8 cellular contexts compared by ENCODE assay signal in the genomic region with DNA sequence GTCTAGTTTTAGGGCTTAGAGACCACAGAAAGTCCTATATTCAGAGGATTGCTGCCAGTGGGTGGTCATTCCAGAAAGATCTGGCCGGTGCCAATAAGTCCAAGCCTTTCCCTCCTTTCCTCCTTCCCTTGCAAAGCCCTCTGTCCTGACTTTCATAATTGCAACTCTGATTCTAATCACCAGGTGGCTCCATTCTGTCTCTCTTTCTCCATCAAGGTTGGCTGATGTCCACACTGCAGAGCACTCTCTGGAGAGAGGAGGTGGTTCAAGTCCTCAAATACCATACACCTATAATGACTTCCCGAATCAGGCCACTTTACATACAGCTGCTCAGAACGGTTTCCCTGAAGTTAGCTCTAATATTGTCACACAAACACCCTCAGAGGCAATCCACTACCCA. TPM values are rescaled to one million over a fixed set of nuclear protein-coding genes. Genes with fewer than 3 reads are reported as not detected.
DNase-seq lines count a peak whose midpoint lies in the region; ATAC-seq, FAIRE-seq and TF ChIP-seq lines count a peak whose summit lies in the region.

No MANE protein-coding gene starts in this region.

- H3K9me1 ChIP-seq in endothelial cell of umbilical vein (replicated peaks; ENCODE audit: control insufficient read depth, extremely low read depth, insufficient read depth, low read length) = no peaks in the 10 kb centered on the region

- H3K9ac ChIP-seq in endothelial cell of umbilical vein (replicated peaks; ENCODE audit: extremely low read depth, insufficient read depth, low read length) = no peak overlapping the region

- ATAC-seq in GM19351 (IDR thresholded peaks at IDR 0.05; ENCODE audit: unreplicated experiment) = peak; percentile 72
- ATAC-seq in HG03108 (IDR thresholded peaks at IDR 0.05; ENCODE audit: unreplicated experiment) = no peak

- dilution Hi-C loops in endothelial cell of umbilical vein (cut with MboI; ENCODE audit: extremely low pct_ligation_motif_present, low sequenced_read_pairs) = no loop called here

- H3K27me3 ChIP-seq in endothelial cell of umbilical vein (ENCODE audit: control insufficient read depth in 2 of 2, insufficient read depth in 2 of 2, low read length in 2 of 2) (no peaks in the 10 kb centered on the region), sigmoid colon (no peaks in the 10 kb centered on the region)

- H3K9me3 ChIP-seq in endothelial cell of umbilical vein (replicated peaks; ENCODE audit: control insufficient read depth, insufficient read depth, low read length) (no peaks in the 10 kb centered on the region), sigmoid colon (no peaks in the 10 kb centered on the region)

- TF ChIP-seq POLR2A in endothelial cell of umbilical vein (IDR thresholded peaks at IDR 0.05; ENCODE audit: low read depth, low read length) (no peak), sigmoid colon (IDR thresholded peaks at IDR 0.05) (no peak)

- H2AFZ ChIP-seq in endothelial cell of umbilical vein (ENCODE audit: low read depth, low read length) = no peak overlapping the region

- DNase-seq in NCI-H2196 treated with DMSO at 0.1 percent for 48 hours (lab: John Stamatoyannopoulos, UW; ENCODE audit: unreplicated experiment) = peak; percentile 3
- peak; percentile 47 for DNase-seq in endothelial cell of umbilical vein (ENCODE audit: low read depth, low spot score)
- DNase-seq in GOT3 (lab: John Stamatoyannopoulos, UW) = no peak
- no peak for DNase-seq in sigmoid colon
- DNase-seq in activated naive CD4-positive, alpha-beta T cell treated with Interleukin-2 at 50 U/mL for 16 hours = no peak

- no peaks in the 10 kb centered on the region for H4K20me1 ChIP-seq in endothelial cell of umbilical vein (replicated peaks; ENCODE audit: control insufficient read depth, extremely low read depth, insufficient read depth, low read length)

- no peak overlapping the region for H3K27ac ChIP-seq in 22Rv1
- H3K27ac ChIP-seq in endothelial cell of umbilical vein (ENCODE audit: insufficient read depth, low read depth, low read length) = no peak overlapping the region
- no peak overlapping the region for H3K27ac ChIP-seq in sigmoid colon

- 50 to 62% methylated on average over 3 of the region's 3 CpGs for WGBS in sigmoid colon, 2 donors

- TF ChIP-seq EP300 in sigmoid colon (IDR thresholded peaks at IDR 0.05) = no peak

- no peaks in the 10 kb centered on the region for H3K79me2 ChIP-seq in endothelial cell of umbilical vein (ENCODE audit: control insufficient read depth, insufficient read depth, low read length)

- peak; percentile 51 for TF ChIP-seq CTCF in 22Rv1 (IDR thresholded peaks at IDR 0.05)
- peak in 1 of 2 donors; percentile 27 for TF ChIP-seq CTCF in endothelial cell of umbilical vein (IDR thresholded peaks at IDR 0.05; ENCODE audit: extremely low read depth in 1 of 2, insufficient read depth in 1 of 2, low read depth in 1 of 2, low read length in 2 of 2)
- no peak for TF ChIP-seq CTCF in sigmoid colon (IDR thresholded peaks at IDR 0.05)

- H3K4me1 ChIP-seq in endothelial cell of umbilical vein (ENCODE audit: control insufficient read depth, extremely low read depth, insufficient read depth, low read length) (no peaks in the 10 kb centered on the region), sigmoid colon (no peaks in the 10 kb centered on the region)

- CTCF ChIA-PET in endothelial cell of umbilical vein (lab: Charles Lee) = no interaction called here

- H3K4me3 ChIP-seq in endothelial cell of umbilical vein (replicated peaks in 1 of 3; ENCODE audit: insufficient read depth in 1 of 3, low read depth in 1 of 3, low read length in 3 of 3) (no peak overlapping the region), sigmoid colon (no peak overlapping the region)

- H3K4me2 ChIP-seq in endothelial cell of umbilical vein (ENCODE audit: insufficient read depth, low read length) = no peak overlapping the region

- H3K36me3 ChIP-seq in endothelial cell of umbilical vein (ENCODE audit: control insufficient read depth in 2 of 2, extremely low read depth in 1 of 2, insufficient read depth in 2 of 2, low read length in 2 of 2) (no peaks in the 10 kb centered on the region), sigmoid colon (peaks cover 0 to 4% (median 0%) of the 10 kb centered on the region in 4 donors)

- intact Hi-C loops in endothelial cell of umbilical vein (cut with micrococcal nuclease) = loop anchor here (5.0 kb wide), 1 partner anchor 339 kb away; no protein-coding TSS in a partner anchor
- intact Hi-C loops in sigmoid colon (cut with DNase I) = no loop called here

- POLR2A ChIA-PET in endothelial cell of umbilical vein (lab: Charles Lee) = no interaction called here

- FAIRE-seq in endothelial cell of umbilical vein (lab: Jason Lieb, UNC) = peak; percentile 82

- no TSS peak for BruUV-seq in endothelial cell of umbilical vein (replicated peaks; lab: Mats Ljungman, UMichigan)

TF ChIP-seq in endothelial cell of umbilical vein, 7 proteins besides CTCF, POLR2A, EP300 and RAD21:
- TF ChIP-seq FOS (IDR thresholded peaks at IDR 0.05; ENCODE audit: borderline replicate concordance, insufficient read depth, low read length) (no peak), GATA2 (IDR thresholded peaks at IDR 0.05; ENCODE audit: insufficient read depth, insufficient read length, low read depth, low read length) (no peak), MYC (IDR thresholded peaks at IDR 0.05; ENCODE audit: low read depth, low read length) (no peak), POLR2AphosphoS5 (IDR thresholded peaks at IDR 0.05; ENCODE audit: insufficient read depth, low read depth, low read length) (no peak), MAX (IDR thresholded peaks at IDR 0.05; ENCODE audit: insufficient read depth, insufficient read length) (no peak), EZH2 (IDR thresholded peaks at IDR 0.05; ENCODE audit: borderline replicate concordance, low read depth, low read length, severe bottlenecking) (no peak), JUN (IDR thresholded peaks at IDR 0.05; ENCODE audit: borderline replicate concordance, insufficient read depth, insufficient read length, low read depth) (no peak)

RNA-seq across cellular contexts. Expression of gene ARMCX4, which starts 22.4 kb away (rescaled TPM):
- total RNA-seq in endothelial cell of umbilical vein (17.6 and 19.9 TPM in 2 replicates), sigmoid colon (10 to 100 TPM in 3 of 4 donors, 1 to 10 TPM in 1; 9.5 to 26.3 (median 12.4) TPM)
- polyA plus RNA-seq in endothelial cell of umbilical vein (3.8 and 4.7 TPM in 2 replicates), sigmoid colon (1 to 10 TPM; 3.2 to 5.4 (median 5.3) TPM)
- 4.6 and 5.8 TPM in 2 replicates for polyA plus RNA-seq in endothelial cell of umbilical vein (2011; cell fraction: cytosol; rRNA removed)
- 39.3 and 44.8 TPM in 2 replicates for polyA plus RNA-seq in endothelial cell of umbilical vein (2011; cell fraction: nucleus; rRNA removed)
- 8.1 and 12.4 TPM in 2 replicates for polyA plus RNA-seq in endothelial cell of umbilical vein (2012)
- polyA minus RNA-seq in endothelial cell of umbilical vein = 10.5 and 12.6 TPM in 2 replicates
- not detected for polyA minus RNA-seq in endothelial cell of umbilical vein (2011; cell fraction: cytosol; rRNA and poly(A)+ RNA removed)
- polyA minus RNA-seq in endothelial cell of umbilical vein (2011; cell fraction: nucleus; rRNA and poly(A)+ RNA removed) = 12.8 and 16.1 TPM in 2 replicates

RNA-seq across cellular contexts. Expression of gene HNRNPH2, which starts 54.9 kb away (rescaled TPM):
- 58.5 and 59.1 TPM in 2 replicates for total RNA-seq in endothelial cell of umbilical vein
- 17.0 and 29.3 TPM in 2 replicates for polyA plus RNA-seq in endothelial cell of umbilical vein
- 31.9 and 32.5 TPM in 2 replicates for polyA plus RNA-seq in endothelial cell of umbilical vein (2011; cell fraction: cytosol; rRNA removed)
- polyA plus RNA-seq in endothelial cell of umbilical vein (2011; cell fraction: nucleus; rRNA removed) = 19.9 and 24.1 TPM in 2 replicates
- 66.6 and 86.3 TPM in 2 replicates for polyA plus RNA-seq in endothelial cell of umbilical vein (2012)
- polyA minus RNA-seq in endothelial cell of umbilical vein = 39.9 and 49.1 TPM in 2 replicates
- 18.6 TPM for polyA minus RNA-seq in endothelial cell of umbilical vein (2011; cell fraction: cytosol; rRNA and poly(A)+ RNA removed)
- 11.4 and 12.8 TPM in 2 replicates for polyA minus RNA-seq in endothelial cell of umbilical vein (2011; cell fraction: nucleus; rRNA and poly(A)+ RNA removed)
- 10 to 100 TPM; 38.8 to 51.0 (median 47.2) TPM for total RNA-seq in sigmoid colon
- 10 to 100 TPM; 56.5 to 66.4 (median 64.7) TPM for polyA plus RNA-seq in sigmoid colon

RNA-seq across cellular contexts. Expression of gene GLA, which starts 55.2 kb away (rescaled TPM):
- 36.8 and 39.4 TPM in 2 replicates for total RNA-seq in endothelial cell of umbilical vein
- 30.6 and 33.0 TPM in 2 replicates for polyA plus RNA-seq in endothelial cell of umbilical vein
- polyA plus RNA-seq in endothelial cell of umbilical vein (2011; cell fraction: cytosol; rRNA removed) = 32.4 and 32.5 TPM in 2 replicates
- polyA plus RNA-seq in endothelial cell of umbilical vein (2011; cell fraction: nucleus; rRNA removed) = 47.4 and 62.7 TPM in 2 replicates
- polyA plus RNA-seq in endothelial cell of umbilical vein (2012) = 37.0 and 50.4 TPM in 2 replicates
- 18.9 and 22.1 TPM in 2 replicates for polyA minus RNA-seq in endothelial cell of umbilical vein
- 31.0 TPM for polyA minus RNA-seq in endothelial cell of umbilical vein (2011; cell fraction: cytosol; rRNA and poly(A)+ RNA removed)
- polyA minus RNA-seq in endothelial cell of umbilical vein (2011; cell fraction: nucleus; rRNA and poly(A)+ RNA removed) = 10.0 and 19.7 TPM in 2 replicates
- 10 to 100 TPM in 3 of 4 donors, 1 to 10 TPM in 1; 9.7 to 15.3 (median 13.0) TPM for total RNA-seq in sigmoid colon
- 10 to 100 TPM in 2 of 3 donors, 1 to 10 TPM in 1; 6.0 to 24.0 (median 23.2) TPM for polyA plus RNA-seq in sigmoid colon

Comparison
In these comparisons a context has a peak if more than half of its experiments do, and no peak if none do; other contexts are left out.
1. DNase-seq: peak in NCI-H2196 treated with DMSO at 0.1 percent for 48 hours (single experiment) and endothelial cell of umbilical vein (single experiment); none in GOT3 (single experiment), sigmoid colon (single experiment) and activated naive CD4-positive, alpha-beta T cell treated with Interleukin-2 at 50 U/mL for 16 hours (single experiment).